34 cellular contexts compared by ENCODE assay signal in genomic region chr10:102289356-102289755, GRCh38. TPM values are rescaled to one million over a fixed set of nuclear protein-coding genes. Genes with fewer than 3 reads are reported as not detected.
"Had no signal": no experiment of that assay in that cellular context is flagged by ENCODE, and none has a peak within 500 bp of the region (broad histone marks: within the 10 kb centered on the region; RNA-seq: fewer than 3 reads in every experiment).

No MANE protein-coding gene starts in this region.

- H3K4me1 ChIP-seq: colonic mucosa had no signal

- H3K9me3 ChIP-seq: adrenal gland, body of pancreas, colonic mucosa, esophagus squamous epithelium, gastroesophageal sphincter had no signal

- H3K27me3 ChIP-seq: adrenal gland, body of pancreas, colonic mucosa, esophagus squamous epithelium, gastroesophageal sphincter had no signal

- H3K27ac ChIP-seq: adrenal gland, body of pancreas, colonic mucosa, epithelial cell of prostate, esophagus squamous epithelium, gastroesophageal sphincter had no signal

- DNase-seq: activated CD4-positive, alpha-beta T cell treated with anti-CD3 and anti-CD28 coated beads for 4 hours; activated CD4-positive, alpha-beta T cell treated with anti-CD3 and anti-CD28 coated beads, Interleukin-2, amount 50 U/mL, for 1 hour; activated CD4-positive, alpha-beta T cell treated with anti-CD3 and anti-CD28 coated beads, Interleukin-2, amount 50 U/mL, for 48 hours; activated CD4-positive, CD25-positive, alpha-beta regulatory T cell; activated CD4-positive, CD25-positive, alpha-beta regulatory T cell treated with anti-CD3 and anti-CD28 coated beads, Interleukin-2, amount 50 U/mL, for 72 hours; activated CD8-positive, alpha-beta memory T cell treated with anti-CD3 and anti-CD28 coated beads, Interleukin-2, amount 50 U/mL, for 48 hours; activated effector memory CD4-positive, alpha-beta T cell treated with anti-CD3 and anti-CD28 coated beads, Interleukin-2, amount 50 U/mL, for 16 hours; activated naive CD4-positive, alpha-beta T cell treated with anti-CD3 and anti-CD28 coated beads for 36 hours; activated naive CD8-positive, alpha-beta T cell treated with anti-CD3 and anti-CD28 coated beads for 36 hours; activated naive CD8-positive, alpha-beta T cell treated with anti-CD3 and anti-CD28 coated beads, Interleukin-2, amount 50 U/mL, for 24 hours; activated T-cell treated with anti-CD3 and anti-CD28 coated beads, Interleukin-2, amount 50 U/mL, for 48 hours; adrenal gland; amygdala; aorta; body of pancreas; central memory CD4-positive, alpha-beta T cell; cerebellar nuclear complex; colonic mucosa; effector CD8-positive, alpha-beta T cell; esophagus squamous epithelium; foreskin melanocyte; T-helper 2 cell had no signal

- H3K9me3 Mint-ChIP-seq: activated naive CD4-positive, alpha-beta T cell treated with anti-CD3 and anti-CD28 coated beads for 36 hours; activated naive CD4-positive, alpha-beta T cell treated with anti-CD3 and anti-CD28 coated beads, Interleukin-2, amount 50 U/mL, for 24 hours; activated naive CD8-positive, alpha-beta T cell treated with anti-CD3 and anti-CD28 coated beads for 36 hours; activated naive CD8-positive, alpha-beta T cell treated with anti-CD3 and anti-CD28 coated beads, Interleukin-2, amount 50 U/mL, for 24 hours; activated T-helper 1 cell treated with anti-CD3 and anti-CD28 coated beads, Interleukin-12 subunit alpha, Interleukin-12 subunit beta, Interleukin-2, Interleukin-4 antibody, amounts not matched to agents 30 ng/mL and 10 ng/mL and 1 ng/mL, durations not matched to agents 14 hours and 24 hours and 36 hours; activated T-helper 2 cell treated with anti-CD3 and anti-CD28 coated beads, Interferon-gamma antibody, Interleukin-2, Interleukin-4, amounts not matched to agents 10 μg/mL and 5 μg/mL and 100 μg/mL, durations not matched to agents 14 hours and 24 hours and 36 hours had no signal

- H3K4me3 ChIP-seq: adrenal gland, body of pancreas, colonic mucosa, esophagus squamous epithelium, gastroesophageal sphincter had no signal

- H3K27ac Mint-ChIP-seq: activated naive CD4-positive, alpha-beta T cell treated with anti-CD3 and anti-CD28 coated beads for 36 hours; activated naive CD4-positive, alpha-beta T cell treated with anti-CD3 and anti-CD28 coated beads, Interleukin-2, amount 50 U/mL, for 24 hours; activated naive CD8-positive, alpha-beta T cell treated with anti-CD3 and anti-CD28 coated beads for 36 hours; activated naive CD8-positive, alpha-beta T cell treated with anti-CD3 and anti-CD28 coated beads, Interleukin-2, amount 50 U/mL, for 24 hours; activated T-helper 1 cell treated with anti-CD3 and anti-CD28 coated beads, Interleukin-12 subunit alpha, Interleukin-12 subunit beta, Interleukin-2, Interleukin-4 antibody, amounts not matched to agents 30 ng/mL and 10 ng/mL and 1 ng/mL, durations not matched to agents 14 hours and 24 hours and 36 hours; activated T-helper 2 cell treated with anti-CD3 and anti-CD28 coated beads, Interferon-gamma antibody, Interleukin-2, Interleukin-4, amounts not matched to agents 10 μg/mL and 5 μg/mL and 100 μg/mL, durations not matched to agents 14 hours and 24 hours and 36 hours had no signal

- H3K4me3 Mint-ChIP-seq: activated naive CD4-positive, alpha-beta T cell treated with anti-CD3 and anti-CD28 coated beads for 36 hours; activated naive CD4-positive, alpha-beta T cell treated with anti-CD3 and anti-CD28 coated beads, Interleukin-2, amount 50 U/mL, for 24 hours; activated naive CD8-positive, alpha-beta T cell treated with anti-CD3 and anti-CD28 coated beads for 36 hours; activated naive CD8-positive, alpha-beta T cell treated with anti-CD3 and anti-CD28 coated beads, Interleukin-2, amount 50 U/mL, for 24 hours; activated T-helper 1 cell treated with anti-CD3 and anti-CD28 coated beads, Interleukin-12 subunit alpha, Interleukin-12 subunit beta, Interleukin-2, Interleukin-4 antibody, amounts not matched to agents 30 ng/mL and 10 ng/mL and 1 ng/mL, durations not matched to agents 14 hours and 24 hours and 36 hours had no signal

- H3K27me3 Mint-ChIP-seq: activated naive CD4-positive, alpha-beta T cell treated with anti-CD3 and anti-CD28 coated beads, Interleukin-2, amount 50 U/mL, for 24 hours; activated naive CD8-positive, alpha-beta T cell treated with anti-CD3 and anti-CD28 coated beads for 36 hours; activated naive CD8-positive, alpha-beta T cell treated with anti-CD3 and anti-CD28 coated beads, Interleukin-2, amount 50 U/mL, for 24 hours had no signal

- H3K36me3 ChIP-seq: adrenal gland, colonic mucosa, esophagus squamous epithelium, gastroesophageal sphincter had no signal

RNA-seq across cellular contexts. Expression of gene PITX3, which starts 48.0 kb away (rescaled TPM):
- total RNA-seq: aorta; body of pancreas; colonic mucosa; dermis microvascular lymphatic vessel endothelial cell; endothelial cell of umbilical vein; esophagus squamous epithelium; fibroblast of lung; fibroblast of villous mesenchyme; glomerular endothelial cell; T-helper 1 cell treated with Interleukin-12 subunit alpha and Interleukin-12 subunit beta and Interleukin-4 antibody, amounts not matched to agents 30 ng/mL and 1 ng/mL, for 36 hours had no signal
- polyA plus RNA-seq: adrenal gland, endothelial cell of umbilical vein, esophagus, fibroblast of lung had no signal
